ENCODE assay signal across 19 cellular contexts in the genomic region with DNA sequence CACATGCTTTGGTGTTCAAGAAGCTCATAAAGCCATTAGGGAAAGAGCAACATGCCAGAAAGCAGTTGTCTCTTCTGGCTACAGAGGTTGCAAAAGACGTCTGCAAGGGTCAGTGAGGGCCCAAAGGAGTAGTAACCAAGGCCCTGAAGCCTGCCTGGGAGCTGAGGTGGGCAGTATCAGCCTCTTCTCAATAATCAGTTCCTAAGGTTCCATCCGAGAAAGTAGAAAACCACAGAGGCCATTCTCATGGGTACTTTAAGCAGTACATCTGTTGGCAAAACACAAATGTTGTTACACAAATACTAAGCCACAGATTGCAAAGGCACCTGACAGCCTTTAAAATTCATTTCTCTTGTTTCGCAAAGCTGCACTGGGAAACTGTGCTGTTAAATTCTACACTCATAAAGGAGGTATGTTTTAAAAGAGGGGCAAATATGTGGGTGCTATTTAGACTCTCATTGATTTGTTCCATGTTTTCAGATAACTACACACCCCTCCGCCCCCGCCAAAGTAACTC. TPM values are rescaled to one million over a fixed set of nuclear protein-coding genes. Genes with fewer than 3 reads are reported as not detected.
DNase-seq lines count a peak whose midpoint lies in the region; ATAC-seq and TF ChIP-seq lines count a peak whose summit lies in the region.
"Had no signal": no experiment of that assay in that cellular context is flagged by ENCODE, and none has a peak within 500 bp of the region (broad histone marks: within the 10 kb centered on the region; RNA-seq: fewer than 3 reads in every experiment).

No MANE protein-coding gene starts in this region.

- no peaks in the 10 kb centered on the region for H3K9me3 Mint-ChIP-seq in activated T-cell treated with anti-CD3 and anti-CD28 coated beads, Interleukin-2, amount 50 U/mL, for 72 hours
- H3K9me3 Mint-ChIP-seq in activated CD4-positive, alpha-beta memory T cell treated with anti-CD3 and anti-CD28 coated beads, Interleukin-2, amount 10 ng/mL, durations not matched to agents 7 days and 5 days, result no peaks in the 10 kb centered on the region
- H3K9me3 Mint-ChIP-seq in immature natural killer cell, result no peaks in the 10 kb centered on the region
- no peaks in the 10 kb centered on the region for H3K9me3 Mint-ChIP-seq in stimulated activated effector memory CD8-positive, alpha-beta T cell treated with anti-CD3 and anti-CD28 coated beads, Interleukin-12 subunit alpha, Interleukin-12 subunit beta, amount 100 ng/mL, for 72 hours
- peaks cover 7% of the 10 kb centered on the region for H3K9me3 Mint-ChIP-seq in type B pancreatic cell

- no peak for DNase-seq in activated T-cell treated with anti-CD3 and anti-CD28 coated beads, Interleukin-2, amount 50 U/mL, for 72 hours
- DNase-seq in activated T-cell treated with anti-CD3 and anti-CD28 coated beads for 4 hours (no peak), immature natural killer cell (no peak), type B pancreatic cell (ENCODE audit: extremely low spot score, unreplicated experiment) (no peak), NCI-H69 (lab: John Stamatoyannopoulos, UW) (no peak)
- no peak for DNase-seq in activated CD4-positive, alpha-beta memory T cell treated with anti-CD3 and anti-CD28 coated beads, Interleukin-2, amount 10 ng/mL, durations not matched to agents 7 days and 5 days
- DNase-seq in stimulated activated effector memory CD8-positive, alpha-beta T cell treated with anti-CD3 and anti-CD28 coated beads, Interleukin-12 subunit alpha, Interleukin-12 subunit beta, amount 100 ng/mL, for 72 hours (ENCODE audit: low spot score in 2 of 2), result no peak
- DNase-seq: effector CD4-positive, alpha-beta T cell; GM23248; hippocampal formation; Karpas-422; NCI-H1105 treated with DMSO at 0.1 percent for 48 hours; NCI-H2227 treated with DMSO at 0.1 percent for 48 hours; ovary; RPMI8226; trophoblast cell had no signal

- H3K4me3 Mint-ChIP-seq in activated T-cell treated with anti-CD3 and anti-CD28 coated beads, Interleukin-2, amount 50 U/mL, for 72 hours, result peak overlapping the region in 1 of 2 donors; percentile 61
- H3K4me3 Mint-ChIP-seq in activated CD4-positive, alpha-beta memory T cell treated with anti-CD3 and anti-CD28 coated beads, Interleukin-2, amount 10 ng/mL, durations not matched to agents 7 days and 5 days, result no peak overlapping the region
- H3K4me3 Mint-ChIP-seq in immature natural killer cell (peak overlapping the region in 1 of 5 donors; percentile 33), type B pancreatic cell (no peak overlapping the region)
- H3K4me3 Mint-ChIP-seq in stimulated activated effector memory CD8-positive, alpha-beta T cell treated with anti-CD3 and anti-CD28 coated beads, Interleukin-12 subunit alpha, Interleukin-12 subunit beta, amount 100 ng/mL, for 72 hours, result peak overlapping the region; percentile 49
- H3K4me3 Mint-ChIP-seq: mesothelial cell of epicardium had no signal

- ATAC-seq in activated T-cell treated with anti-CD3 and anti-CD28 coated beads, Interleukin-2, amount 50 U/mL, for 72 hours (replicated peaks in 1 of 2), result no peak
- no peak for ATAC-seq in stimulated activated effector memory CD8-positive, alpha-beta T cell treated with anti-CD3 and anti-CD28 coated beads, Interleukin-12 subunit alpha, Interleukin-12 subunit beta, amount 100 ng/mL, for 72 hours
- no peak for ATAC-seq in GM21619 (IDR thresholded peaks at IDR 0.05; ENCODE audit: unreplicated experiment)
- ATAC-seq: A549 had no signal

- H3K4me1 Mint-ChIP-seq in activated T-cell treated with anti-CD3 and anti-CD28 coated beads, Interleukin-2, amount 50 U/mL, for 72 hours (ENCODE audit: low read depth), result peaks cover 63% of the 10 kb centered on the region
- peaks cover 66% of the 10 kb centered on the region for H3K4me1 Mint-ChIP-seq in activated CD4-positive, alpha-beta memory T cell treated with anti-CD3 and anti-CD28 coated beads, Interleukin-2, amount 10 ng/mL, durations not matched to agents 7 days and 5 days
- H3K4me1 Mint-ChIP-seq in immature natural killer cell (peaks cover 74 to 78% of the 10 kb centered on the region in 2 donors), type B pancreatic cell (ENCODE audit: unreplicated experiment) (peaks cover 24% of the 10 kb centered on the region)
- peaks cover 63% of the 10 kb centered on the region for H3K4me1 Mint-ChIP-seq in stimulated activated effector memory CD8-positive, alpha-beta T cell treated with anti-CD3 and anti-CD28 coated beads, Interleukin-12 subunit alpha, Interleukin-12 subunit beta, amount 100 ng/mL, for 72 hours

- CTCF ChIA-PET in activated CD4-positive, alpha-beta memory T cell treated with anti-CD3 and anti-CD28 coated beads, Interleukin-2, amount 10 ng/mL, durations not matched to agents 7 days and 5 days (lab: Charles Lee), result no interaction called here

- H3K36me3 Mint-ChIP-seq in activated T-cell treated with anti-CD3 and anti-CD28 coated beads, Interleukin-2, amount 50 U/mL, for 72 hours (ENCODE audit: insufficient read depth in 2 of 2), result peaks cover 5 to 8% of the 10 kb centered on the region in 2 donors
- H3K36me3 Mint-ChIP-seq in activated CD4-positive, alpha-beta memory T cell treated with anti-CD3 and anti-CD28 coated beads, Interleukin-2, amount 10 ng/mL, durations not matched to agents 7 days and 5 days (ENCODE audit: low read depth), result peaks cover 41% of the 10 kb centered on the region
- H3K36me3 Mint-ChIP-seq in immature natural killer cell (no peaks in the 10 kb centered on the region), type B pancreatic cell (peaks cover 5% of the 10 kb centered on the region)
- H3K36me3 Mint-ChIP-seq in stimulated activated effector memory CD8-positive, alpha-beta T cell treated with anti-CD3 and anti-CD28 coated beads, Interleukin-12 subunit alpha, Interleukin-12 subunit beta, amount 100 ng/mL, for 72 hours, result peaks cover 68% of the 10 kb centered on the region

- POLR2A ChIA-PET in activated CD4-positive, alpha-beta memory T cell treated with anti-CD3 and anti-CD28 coated beads, Interleukin-2, amount 10 ng/mL, durations not matched to agents 7 days and 5 days (lab: Charles Lee), result interaction anchor here (1.3 kb wide), 1 partner anchor 33 kb away, joined by 5 read pairs; no protein-coding TSS in a partner anchor

- peaks cover 18% of the 10 kb centered on the region for H3K27me3 Mint-ChIP-seq in activated T-cell treated with anti-CD3 and anti-CD28 coated beads, Interleukin-2, amount 50 U/mL, for 72 hours (ENCODE audit: low read depth)
- no peaks in the 10 kb centered on the region for H3K27me3 Mint-ChIP-seq in activated CD4-positive, alpha-beta memory T cell treated with anti-CD3 and anti-CD28 coated beads, Interleukin-2, amount 10 ng/mL, durations not matched to agents 7 days and 5 days
- H3K27me3 Mint-ChIP-seq in immature natural killer cell (ENCODE audit: low read depth in 3 of 3) (peaks cover 5 to 15% (median 5%) of the 10 kb centered on the region in 3 donors), type B pancreatic cell (no peaks in the 10 kb centered on the region)

- H3K27ac Mint-ChIP-seq in activated T-cell treated with anti-CD3 and anti-CD28 coated beads, Interleukin-2, amount 50 U/mL, for 72 hours, result peak overlapping the region; percentile 93
- H3K27ac Mint-ChIP-seq in activated CD4-positive, alpha-beta memory T cell treated with anti-CD3 and anti-CD28 coated beads, Interleukin-2, amount 10 ng/mL, durations not matched to agents 7 days and 5 days, result peak overlapping the region; percentile 25
- H3K27ac Mint-ChIP-seq in immature natural killer cell, result peak overlapping the region; percentile 63 to 86 (median 81)
- peak overlapping the region; percentile 94 for H3K27ac Mint-ChIP-seq in stimulated activated effector memory CD8-positive, alpha-beta T cell treated with anti-CD3 and anti-CD28 coated beads, Interleukin-12 subunit alpha, Interleukin-12 subunit beta, amount 100 ng/mL, for 72 hours
- H3K27ac Mint-ChIP-seq in type B pancreatic cell, result no peak overlapping the region

- no peak for TF ChIP-seq CTCF in type B pancreatic cell (conservative IDR thresholded peaks at IDR 0.05)

RNA-seq across cellular contexts. Expression of a gene that starts 37.7 kb away (rescaled TPM):
- 10 to 100 TPM; 70.4 to 73.5 TPM for total RNA-seq in activated T-cell treated with anti-CD3 and anti-CD28 coated beads, Interleukin-2, amount 50 U/mL, for 72 hours
- total RNA-seq in activated CD4-positive, alpha-beta memory T cell treated with anti-CD3 and anti-CD28 coated beads, Interleukin-2, amount 10 ng/mL, durations not matched to agents 7 days and 5 days, result 10 to 100 TPM; 80.7 to 83.0 TPM
- 10 to 100 TPM; 11.4 to 31.5 (median 18.3) TPM for polyA plus RNA-seq in immature natural killer cell
- total RNA-seq in type B pancreatic cell (ENCODE audit: low replicate concordance), result 32.0 and 37.7 TPM in 2 replicates

RNA-seq across cellular contexts. Expression of a gene that starts 40.1 kb away (rescaled TPM):
- 100 to 1,000 TPM; 131 to 150 TPM for total RNA-seq in activated T-cell treated with anti-CD3 and anti-CD28 coated beads, Interleukin-2, amount 50 U/mL, for 72 hours
- 100 to 1,000 TPM; 118 to 122 TPM for total RNA-seq in activated CD4-positive, alpha-beta memory T cell treated with anti-CD3 and anti-CD28 coated beads, Interleukin-2, amount 10 ng/mL, durations not matched to agents 7 days and 5 days
- polyA plus RNA-seq in immature natural killer cell, result 10 to 100 TPM; 39.0 to 81.9 (median 46.6) TPM
- total RNA-seq in type B pancreatic cell (ENCODE audit: low replicate concordance), result 83.8 and 86.1 TPM in 2 replicates
